ENCODE assay signal across 25 cellular contexts in the genomic region with DNA sequence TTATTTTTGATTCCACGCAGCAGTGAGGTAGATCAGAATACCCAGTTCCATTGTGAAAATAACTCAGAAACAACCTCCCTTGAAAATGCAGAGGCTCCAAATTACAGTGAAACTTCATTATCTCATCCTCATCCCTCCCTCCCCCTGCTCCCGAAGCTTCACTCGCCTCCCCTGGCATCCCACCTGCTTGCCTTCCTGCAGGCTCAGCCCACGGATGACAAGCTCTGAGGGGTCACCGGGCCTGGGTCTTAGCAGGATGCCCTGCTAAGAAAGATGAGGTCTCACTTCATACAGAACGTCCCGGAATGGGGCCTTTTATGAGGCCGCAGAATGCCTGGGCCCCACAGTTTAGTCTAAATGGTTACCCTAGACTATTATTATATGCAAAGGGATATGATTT. TPM values are rescaled to one million over a fixed set of nuclear protein-coding genes. Genes with fewer than 3 reads are reported as not detected.
DNase-seq lines count a peak whose midpoint lies in the region; ATAC-seq, FAIRE-seq and TF ChIP-seq lines count a peak whose summit lies in the region.
"Had no signal": no experiment of that assay in that cellular context is flagged by ENCODE, and none has a peak within 500 bp of the region (broad histone marks: within the 10 kb centered on the region; RNA-seq: fewer than 3 reads in every experiment).

No MANE protein-coding gene starts in this region.

- intact Hi-C loops in heart left ventricle (cut with DNase I) (no loop called here), Right ventricle myocardium superior (cut with DNase I) (no loop called here), kidney (cut with DNase I) (no loop called here), sigmoid colon (cut with DNase I) (no loop called here), uterus (cut with DNase I; ENCODE audit: low total_unique reads) (no loop called here)
- intact Hi-C loops in CD4-positive, alpha-beta memory T cell (cut with micrococcal nuclease), result no loop called here

- H3K9ac ChIP-seq in kidney (ENCODE audit: low read length in 2 of 2), result no peak overlapping the region

- FAIRE-seq in kidney (lab: Jason Lieb, UNC), result no peak
- FAIRE-seq: G401.6, GM12892 had no signal

- H3K4me3 Mint-ChIP-seq in CD4-positive, alpha-beta memory T cell, result no peak overlapping the region
- H3K4me3 Mint-ChIP-seq: CD8-positive, alpha-beta memory T cell; HFFc6; IgD-negative memory B cell had no signal

- POLR2A ChIA-PET in CD4-positive, alpha-beta memory T cell (lab: Charles Lee; ENCODE audit: partially characterized antibody), result no interaction called here

- H3K4me1 Mint-ChIP-seq in CD4-positive, alpha-beta memory T cell, result no peaks in the 10 kb centered on the region
- H3K4me1 Mint-ChIP-seq: CD8-positive, alpha-beta memory T cell; IgD-negative memory B cell had no signal

- H3K27me3 ChIP-seq in heart left ventricle (no peaks in the 10 kb centered on the region), sigmoid colon (no peaks in the 10 kb centered on the region), uterus (no peaks in the 10 kb centered on the region)
- H3K27me3 ChIP-seq in CD4-positive, alpha-beta memory T cell (ENCODE audit: insufficient read depth, low read length), result no peaks in the 10 kb centered on the region
- H3K27me3 ChIP-seq: Peyer's patch had no signal

- H3K9me3 Mint-ChIP-seq in CD4-positive, alpha-beta memory T cell, result peaks cover 0 to 16% (median 8%) of the 10 kb centered on the region in 8 donors

- no peak overlapping the region for H3K27ac Mint-ChIP-seq in CD4-positive, alpha-beta memory T cell
- H3K27ac Mint-ChIP-seq: HFFc6, IgD-negative memory B cell had no signal

- no peak overlapping the region for H3K4me3 ChIP-seq in heart left ventricle
- no peak overlapping the region for H3K4me3 ChIP-seq in kidney (ENCODE audit: low read length in 2 of 2)
- H3K4me3 ChIP-seq in sigmoid colon, result no peak overlapping the region
- no peak overlapping the region for H3K4me3 ChIP-seq in uterus
- no peak overlapping the region for H3K4me3 ChIP-seq in CD4-positive, alpha-beta memory T cell (ENCODE audit: low read length in 2 of 2)
- H3K4me3 ChIP-seq: Peyer's patch had no signal

- TF ChIP-seq CTCF in heart left ventricle (IDR thresholded peaks at IDR 0.05), result no peak
- TF ChIP-seq CTCF in kidney (IDR thresholded peaks at IDR 0.05; ENCODE audit: borderline replicate concordance, extremely low read depth, insufficient read depth), result no peak
- TF ChIP-seq CTCF in sigmoid colon (IDR thresholded peaks at IDR 0.05), result no peak
- TF ChIP-seq CTCF in uterus (IDR thresholded peaks at IDR 0.05), result no peak

- H3K9me3 ChIP-seq in heart left ventricle (peaks cover 0 to 20% (median 11%) of the 10 kb centered on the region in 12 donors), kidney (ENCODE audit: control insufficient read depth in 1 of 2, low read length in 2 of 2) (peaks cover 0 to 9% of the 10 kb centered on the region in 2 donors), sigmoid colon (peaks cover 0 to 2% (median 0%) of the 10 kb centered on the region in 4 donors), uterus (peaks cover 0 to 6% of the 10 kb centered on the region in 2 donors)
- H3K9me3 ChIP-seq in CD4-positive, alpha-beta memory T cell (ENCODE audit: control insufficient read depth in 1 of 2, low read length in 2 of 2), result no peaks in the 10 kb centered on the region
- H3K9me3 ChIP-seq: Peyer's patch had no signal

- DNase-seq in heart left ventricle, result peak in 3 of 5 donors; percentile 4 to 6 (median 5)
- no peak for DNase-seq in Right ventricle myocardium superior
- DNase-seq in kidney, result peak; percentile 38
- peak; percentile 50 for DNase-seq in sigmoid colon
- DNase-seq in uterus, result peak; percentile 12 to 13
- DNase-seq in CD4-positive, alpha-beta memory T cell, result no peak
- DNase-seq in iPS-NIHi11 (ENCODE audit: low spot score), result no peak
- DNase-seq: AML-193; C1 segment of cervical spinal cord; Calu3; CD8-positive, alpha-beta memory T cell; DMS153; H7; HFFc6; NCI-H2029; NCI-H524 treated with DMSO at 0.1 percent for 48 hours; NCI-H82 had no signal

- peaks cover 8 to 14% of the 10 kb centered on the region in 2 donors for H3K27me3 Mint-ChIP-seq in CD4-positive, alpha-beta memory T cell

- TF ChIP-seq EP300 in sigmoid colon (IDR thresholded peaks at IDR 0.05), result no peak

- H3K27ac ChIP-seq in heart left ventricle (no peak overlapping the region), kidney (ENCODE audit: low read depth in 2 of 2, low read length in 2 of 2) (no peak overlapping the region), sigmoid colon (peak overlapping the region in 1 of 4 donors; percentile 59), uterus (peak overlapping the region; percentile 65 to 79)
- H3K27ac ChIP-seq in CD4-positive, alpha-beta memory T cell (ENCODE audit: low read depth, low read length), result no peak overlapping the region
- H3K27ac ChIP-seq: Peyer's patch had no signal

- H3K36me3 ChIP-seq in heart left ventricle (peaks cover 0 to 3% (median 0%) of the 10 kb centered on the region in 9 donors), kidney (ENCODE audit: control insufficient read depth in 1 of 2, insufficient read depth in 2 of 2, low read length in 2 of 2) (no peaks in the 10 kb centered on the region), sigmoid colon (no peaks in the 10 kb centered on the region), uterus (no peaks in the 10 kb centered on the region)
- H3K36me3 ChIP-seq in CD4-positive, alpha-beta memory T cell (ENCODE audit: insufficient read depth, low read length), result no peaks in the 10 kb centered on the region
- H3K36me3 ChIP-seq: Peyer's patch had no signal

- WGBS in heart left ventricle, 4 donors, result 80 to 90% (median 87%) methylated on average over 8 of the region's 8 CpGs
- 88 to 95% methylated on average over 8 of the region's 8 CpGs for WGBS in sigmoid colon, 2 donors

- CTCF ChIA-PET in CD4-positive, alpha-beta memory T cell (lab: Charles Lee; ENCODE audit: partially characterized antibody), result no interaction called here

- ATAC-seq in heart left ventricle (no peak), Right ventricle myocardium superior (ENCODE audit: poor library complexity) (no peak), GM18873 (IDR thresholded peaks at IDR 0.05; ENCODE audit: low FRiP score, unreplicated experiment) (no peak)

- peaks cover 0 to 13% of the 10 kb centered on the region in 2 donors for H3K36me3 Mint-ChIP-seq in CD4-positive, alpha-beta memory T cell

- TF ChIP-seq POLR2A in heart left ventricle (IDR thresholded peaks at IDR 0.05), result no peak
- no peak for TF ChIP-seq POLR2A in sigmoid colon (IDR thresholded peaks at IDR 0.05)
- no peak for TF ChIP-seq POLR2A in uterus (IDR thresholded peaks at IDR 0.05)

- peaks cover 0 to 70% (median 36%) of the 10 kb centered on the region in 12 donors for H3K4me1 ChIP-seq in heart left ventricle
- peaks cover 0 to 9% of the 10 kb centered on the region in 2 donors for H3K4me1 ChIP-seq in kidney (ENCODE audit: control insufficient read depth in 1 of 2, insufficient read depth in 1 of 2, low read depth in 1 of 2, low read length in 2 of 2)
- H3K4me1 ChIP-seq in sigmoid colon, result peaks cover 0 to 69% (median 56%) of the 10 kb centered on the region in 4 donors
- peaks cover 6 to 12% of the 10 kb centered on the region in 2 donors for H3K4me1 ChIP-seq in uterus
- no peaks in the 10 kb centered on the region for H3K4me1 ChIP-seq in CD4-positive, alpha-beta memory T cell (ENCODE audit: insufficient read depth, low read length)

RNA-seq across cellular contexts. Expression of a gene that starts 20.2 kb away (rescaled TPM):
- total RNA-seq in heart left ventricle (10 to 100 TPM; 24.6 to 51.2 (median 35.0) TPM), Right ventricle myocardium superior (34.6 TPM), kidney (62.7 TPM), sigmoid colon (100 to 1,000 TPM; 243 to 305 (median 271) TPM), uterus (100 to 1,000 TPM in 3 of 4 donors, 10 to 100 TPM in 1; 85.3 to 307 (median 192) TPM)
- polyA plus RNA-seq in heart left ventricle (10 to 100 TPM; 51.2 to 54.0 TPM), kidney (ENCODE audit: insufficient read depth, low read depth, low replicate concordance) (57.8 TPM), sigmoid colon (10 to 100 TPM; 12.3 to 46.4 (median 31.2) TPM)
- not detected for total RNA-seq in CD4-positive, alpha-beta memory T cell
- polyA plus RNA-seq in CD4-positive, alpha-beta memory T cell, result under 1 TPM in 1 of 2 donors, not detected in 1; 0.15 TPM
- total RNA-seq: HFFc6 had no signal
- polyA plus RNA-seq: CD8-positive, alpha-beta memory T cell; IgD-negative memory B cell had no signal

RNA-seq across cellular contexts. Expression of a gene that starts 31.7 kb away (rescaled TPM):
- total RNA-seq in heart left ventricle (1 to 10 TPM in 5 of 9 donors, under 1 TPM in 3, not detected in 1; 0.48 to 2.7 (median 1.8) TPM), Right ventricle myocardium superior (1.4 TPM), kidney (2,527 TPM), sigmoid colon (1 to 10 TPM; 3.2 to 6.6 (median 4.4) TPM), uterus (10 to 100 TPM in 1 of 4 donors, 1 to 10 TPM in 3; 2.1 to 36.4 (median 6.2) TPM)
- polyA plus RNA-seq in heart left ventricle (1 to 10 TPM in 1 of 2 donors, under 1 TPM in 1; 0.53 to 1.8 TPM), kidney (ENCODE audit: insufficient read depth, low read depth, low replicate concordance) (9,664 TPM), sigmoid colon (1 to 10 TPM in 2 of 3 donors, not detected in 1; 3.6 to 4.2 TPM)
- total RNA-seq in CD4-positive, alpha-beta memory T cell, result 10 to 100 TPM in 1 of 2 experiments, 1 to 10 TPM in 1; 9.3 to 10.5 TPM
- 1 to 10 TPM; 3.5 to 7.1 TPM for polyA plus RNA-seq in CD4-positive, alpha-beta memory T cell
- total RNA-seq: A172, Daoy had no signal
- polyA plus RNA-seq: AG04450, IgD-negative memory B cell had no signal

RNA-seq across cellular contexts. Expression of a gene that starts 59.2 kb away (rescaled TPM):
- total RNA-seq in heart left ventricle, result 1 to 10 TPM in 3 of 9 donors, under 1 TPM in 6; 0.05 to 1.7 (median 0.81) TPM
- under 1 TPM; 0.11 to 0.76 TPM for polyA plus RNA-seq in heart left ventricle
- 0.83 TPM for total RNA-seq in Right ventricle myocardium superior
- total RNA-seq in kidney, result 17.3 TPM
- 0.95 TPM for polyA plus RNA-seq in kidney (ENCODE audit: insufficient read depth, low read depth, low replicate concordance)
- 1 to 10 TPM; 1.1 to 7.5 (median 2.2) TPM for total RNA-seq in sigmoid colon
- polyA plus RNA-seq in sigmoid colon, result 1 to 10 TPM in 1 of 3 donors, under 1 TPM in 2; under 0.01 to 1.2 (median 0.23) TPM
- total RNA-seq in uterus, result 10 to 100 TPM in 1 of 4 donors, 1 to 10 TPM in 2, under 1 TPM in 1; 0.29 to 29.1 (median 3.4) TPM
- total RNA-seq in CD4-positive, alpha-beta memory T cell, result 1 to 10 TPM in 1 of 2 experiments, under 1 TPM in 1; 1.00 to 1.0 TPM
- not detected for polyA plus RNA-seq in CD4-positive, alpha-beta memory T cell
- total RNA-seq: A172, Daoy, HFFc6 had no signal
- polyA plus RNA-seq: AG04450; CD8-positive, alpha-beta memory T cell; IgD-negative memory B cell had no signal

Comparison
In these comparisons a context has a peak if more than half of its experiments do, and no peak if none do; other contexts are left out.
1. DNase-seq: peak in heart left ventricle (3 of 5), kidney (single experiment), sigmoid colon (single experiment) and uterus (2 of 2); none in Right ventricle myocardium superior (single experiment), CD4-positive, alpha-beta memory T cell (0 of 5) and iPS-NIHi11 (single experiment).
2. H3K27ac ChIP-seq: peak in uterus (2 of 2); none in heart left ventricle (0 of 12), kidney (0 of 2) and CD4-positive, alpha-beta memory T cell (single experiment).
3. RNA of a gene that starts 20.2 kb away (total RNA-seq): 243 to 305 TPM in sigmoid colon, 85.3 to 307 TPM in uterus, 62.7 TPM in kidney (single experiment), 24.6 to 51.2 TPM in heart left ventricle and 34.6 TPM in Right ventricle myocardium superior (single experiment); not detected in CD4-positive, alpha-beta memory T cell; every median in the first group is over 10 times any median in the second.
4. RNA of a gene that starts 31.7 kb away (total RNA-seq): 2,527 TPM in kidney (single experiment); 9.3 to 10.5 TPM in CD4-positive, alpha-beta memory T cell, 2.1 to 36.4 TPM in uterus, 3.2 to 6.6 TPM in sigmoid colon, 0.48 to 2.7 TPM in heart left ventricle and 1.4 TPM in Right ventricle myocardium superior (single experiment); every median in the first group is over 10 times any median in the second.